ENCODE assay signal across 9 cellular contexts in genomic region chr13:33033361-33033812, GRCh38. TPM values are rescaled to one million over a fixed set of nuclear protein-coding genes. Genes with fewer than 3 reads are reported as not detected.
DNase-seq lines count a peak whose midpoint lies in the region; ATAC-seq, FAIRE-seq and TF ChIP-seq lines count a peak whose summit lies in the region.
"Had no signal": no experiment of that assay in that cellular context is flagged by ENCODE, and none has a peak within 500 bp of the region (broad histone marks: within the 10 kb centered on the region; RNA-seq: fewer than 3 reads in every experiment).

No MANE protein-coding gene starts in this region.

- intact Hi-C loops in HepG2 (cut with micrococcal nuclease; ENCODE audit: unreplicated experiment) = no loop called here

- H3K36me3 ChIP-seq in OCI-LY1 (ENCODE audit: insufficient read depth, low read length) (no peaks in the 10 kb centered on the region), right atrium auricular region (no peaks in the 10 kb centered on the region), HepG2 (replicated peaks in 1 of 2; ENCODE audit: control insufficient read depth in 1 of 2, insufficient read depth in 2 of 2, low read length in 2 of 2) (no peaks in the 10 kb centered on the region)

- H3K4me1 ChIP-seq in OCI-LY1 (ENCODE audit: insufficient read depth, low read length, severe bottlenecking) = peaks cover 13% of the 10 kb centered on the region
- H3K4me1 ChIP-seq in right atrium auricular region = no peaks in the 10 kb centered on the region
- H3K4me1 ChIP-seq in HepG2 (ENCODE audit: insufficient read depth, low read length) = no peaks in the 10 kb centered on the region

- H3K27ac ChIP-seq in OCI-LY1 (ENCODE audit: low read depth, low read length, poor library complexity, severe bottlenecking) = no peak overlapping the region
- no peak overlapping the region for H3K27ac ChIP-seq in right atrium auricular region
- H3K27ac ChIP-seq in HepG2 (ENCODE audit: extremely low read length, insufficient read depth, low read length) = no peak overlapping the region

- POLR2A ChIA-PET in HepG2 (lab: Yijun Ruan, JAX) = no interaction called here

- H3K9me2 ChIP-seq in OCI-LY1 (ENCODE audit: low read depth, low read length) = no peaks in the 10 kb centered on the region

- BruUV-seq in HepG2 (replicated peaks; lab: Mats Ljungman, UMichigan) = no TSS peak

- TF ChIP-seq RAD21 in HepG2 (CRISPR knock-in tag; IDR thresholded peaks at IDR 0.05) = no peak

- H3K9me3 ChIP-seq in OCI-LY1 (ENCODE audit: low read length) (no peaks in the 10 kb centered on the region), right atrium auricular region (no peaks in the 10 kb centered on the region), HepG2 (ENCODE audit: low read length) (no peaks in the 10 kb centered on the region)

- ATAC-seq in GM21786 (IDR thresholded peaks at IDR 0.05; ENCODE audit: unreplicated experiment) (peak; percentile 92), HepG2 (no peak)

- no peaks in the 10 kb centered on the region for H4K20me1 ChIP-seq in OCI-LY1 (ENCODE audit: insufficient read depth, low read length)
- H4K20me1 ChIP-seq in HepG2 (ENCODE audit: insufficient read depth, low read length) = no peaks in the 10 kb centered on the region

- no peak for FAIRE-seq in HepG2 (lab: Jason Lieb, UNC)

- CTCF ChIA-PET in HepG2 (lab: Yijun Ruan, JAX; ENCODE audit: low intra/inter-chr PET ratio, low total read pairs) = no interaction called here

- H3F3A ChIP-seq in OCI-LY1 (ENCODE audit: insufficient read depth, low read length) = no peaks in the 10 kb centered on the region

- H3K9ac ChIP-seq in OCI-LY1 (ENCODE audit: low read length) (no peak overlapping the region; the same call in 1 of the 2 replicates), HepG2 (ENCODE audit: insufficient read depth, low read depth, low read length) (no peak overlapping the region)

- H3K4me3 ChIP-seq in OCI-LY1 (ENCODE audit: low read depth, low read length, poor library complexity, severe bottlenecking) (peak overlapping the region; percentile 45), right atrium auricular region (no peak overlapping the region), HepG2 (replicated peaks in 1 of 3; ENCODE audit: insufficient read depth in 1 of 3, low read depth in 2 of 3, low read length in 3 of 3) (no peak overlapping the region)

- no peak for TF ChIP-seq POLR2A in HepG2 (IDR thresholded peaks at IDR 0.05; ENCODE audit: insufficient read depth in 1 of 2, low read depth in 2 of 2, low read length in 2 of 2)

- H3K4me2 ChIP-seq in OCI-LY1 (ENCODE audit: low read length) (peak overlapping the region; percentile 63), HepG2 (ENCODE audit: low read depth, low read length) (no peak overlapping the region)

- H2AFZ ChIP-seq in OCI-LY1 (ENCODE audit: low read length) = peak overlapping the region; percentile 97
- H2AFZ ChIP-seq in HepG2 (ENCODE audit: low read length) = no peak overlapping the region

- peak; percentile 11 for DNase-seq in ELF-1 (ENCODE audit: low read depth, low spot score)
- peak; percentile 18 for DNase-seq in left kidney (ENCODE audit: low read depth, low spot score)
- DNase-seq in right atrium auricular region (ENCODE audit: low spot score) = no peak
- DNase-seq in AG08395 (ENCODE audit: low spot score) = no peak
- DNase-seq in HepG2 (ENCODE audit: low spot score) = no peak
- no peak for DNase-seq in HuH-7 (ENCODE audit: low spot score)
- DNase-seq: NCI-H2081 had no signal

- no peak for TF ChIP-seq CTCF in OCI-LY1 (IDR thresholded peaks at IDR 0.05; ENCODE audit: low read length)
- no peak for TF ChIP-seq CTCF in right atrium auricular region (IDR thresholded peaks at IDR 0.05)
- no peak for TF ChIP-seq CTCF in HepG2 (CRISPR knock-in tag; IDR thresholded peaks at IDR 0.05)

- TF ChIP-seq EP300 in HepG2 (IDR thresholded peaks at IDR 0.05; ENCODE audit: low read depth in 2 of 2, low read length in 2 of 2) (no peak), HepG2 (CRISPR knock-in tag; IDR thresholded peaks at IDR 0.05; ENCODE audit: borderline replicate concordance) (no peak)

- H3K79me2 ChIP-seq in OCI-LY1 (ENCODE audit: insufficient read depth, low read length) (no peaks in the 10 kb centered on the region), HepG2 (ENCODE audit: insufficient read depth, low read length) (no peaks in the 10 kb centered on the region)

- in situ Hi-C loops in HepG2 (cut with HindIII; ENCODE audit: extremely low pct_ligation_motif_present, low pct_unique_long_range_greater_than_20kb) = no loop called here

- WGBS in HepG2 (ENCODE audit: low lambda C conversion rate) = 38% methylated on average over 9 of the region's 9 CpGs

- no peaks in the 10 kb centered on the region for H3K27me3 ChIP-seq in OCI-LY1 (ENCODE audit: insufficient read depth, low read length)
- no peaks in the 10 kb centered on the region for H3K27me3 ChIP-seq in right atrium auricular region
- peaks cover 0 to 3% of the 10 kb centered on the region in 2 experiments; a peak in 1 of 5 replicates for H3K27me3 ChIP-seq in HepG2 (ENCODE audit: control insufficient read depth in 1 of 2, insufficient read depth in 2 of 2, low read length in 2 of 2)

TF ChIP-seq in HepG2, 621 proteins besides CTCF, POLR2A, EP300 and RAD21 (continues in another document):
- TF ChIP-seq, protein P1, sequence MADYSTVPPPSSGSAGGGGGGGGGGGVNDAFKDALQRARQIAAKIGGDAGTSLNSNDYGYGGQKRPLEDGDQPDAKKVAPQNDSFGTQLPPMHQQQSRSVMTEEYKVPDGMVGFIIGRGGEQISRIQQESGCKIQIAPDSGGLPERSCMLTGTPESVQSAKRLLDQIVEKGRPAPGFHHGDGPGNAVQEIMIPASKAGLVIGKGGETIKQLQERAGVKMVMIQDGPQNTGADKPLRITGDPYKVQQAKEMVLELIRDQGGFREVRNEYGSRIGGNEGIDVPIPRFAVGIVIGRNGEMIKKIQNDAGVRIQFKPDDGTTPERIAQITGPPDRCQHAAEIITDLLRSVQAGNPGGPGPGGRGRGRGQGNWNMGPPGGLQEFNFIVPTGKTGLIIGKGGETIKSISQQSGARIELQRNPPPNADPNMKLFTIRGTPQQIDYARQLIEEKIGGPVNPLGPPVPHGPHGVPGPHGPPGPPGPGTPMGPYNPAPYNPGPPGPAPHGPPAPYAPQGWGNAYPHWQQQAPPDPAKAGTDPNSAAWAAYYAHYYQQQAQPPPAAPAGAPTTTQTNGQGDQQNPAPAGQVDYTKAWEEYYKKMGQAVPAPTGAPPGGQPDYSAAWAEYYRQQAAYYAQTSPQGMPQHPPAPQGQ (CRISPR knock-in tag; IDR thresholded peaks at IDR 0.05; ENCODE audit: borderline replicate concordance) = no peak
- no peak for TF ChIP-seq ZNF761 (CRISPR knock-in tag; conservative IDR thresholded peaks at IDR 0.05)
- no peak for TF ChIP-seq ZNF253 (CRISPR knock-in tag; IDR thresholded peaks at IDR 0.05; ENCODE audit: borderline replicate concordance)
- TF ChIP-seq ZNF12 (CRISPR knock-in tag; IDR thresholded peaks at IDR 0.05) = no peak
- no peak for TF ChIP-seq POLR2G (IDR thresholded peaks at IDR 0.05; ENCODE audit: low read depth, low read length)
- TF ChIP-seq, protein P2, sequence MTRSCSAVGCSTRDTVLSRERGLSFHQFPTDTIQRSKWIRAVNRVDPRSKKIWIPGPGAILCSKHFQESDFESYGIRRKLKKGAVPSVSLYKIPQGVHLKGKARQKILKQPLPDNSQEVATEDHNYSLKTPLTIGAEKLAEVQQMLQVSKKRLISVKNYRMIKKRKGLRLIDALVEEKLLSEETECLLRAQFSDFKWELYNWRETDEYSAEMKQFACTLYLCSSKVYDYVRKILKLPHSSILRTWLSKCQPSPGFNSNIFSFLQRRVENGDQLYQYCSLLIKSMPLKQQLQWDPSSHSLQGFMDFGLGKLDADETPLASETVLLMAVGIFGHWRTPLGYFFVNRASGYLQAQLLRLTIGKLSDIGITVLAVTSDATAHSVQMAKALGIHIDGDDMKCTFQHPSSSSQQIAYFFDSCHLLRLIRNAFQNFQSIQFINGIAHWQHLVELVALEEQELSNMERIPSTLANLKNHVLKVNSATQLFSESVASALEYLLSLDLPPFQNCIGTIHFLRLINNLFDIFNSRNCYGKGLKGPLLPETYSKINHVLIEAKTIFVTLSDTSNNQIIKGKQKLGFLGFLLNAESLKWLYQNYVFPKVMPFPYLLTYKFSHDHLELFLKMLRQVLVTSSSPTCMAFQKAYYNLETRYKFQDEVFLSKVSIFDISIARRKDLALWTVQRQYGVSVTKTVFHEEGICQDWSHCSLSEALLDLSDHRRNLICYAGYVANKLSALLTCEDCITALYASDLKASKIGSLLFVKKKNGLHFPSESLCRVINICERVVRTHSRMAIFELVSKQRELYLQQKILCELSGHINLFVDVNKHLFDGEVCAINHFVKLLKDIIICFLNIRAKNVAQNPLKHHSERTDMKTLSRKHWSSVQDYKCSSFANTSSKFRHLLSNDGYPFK (CRISPR knock-in tag; IDR thresholded peaks at IDR 0.05; ENCODE audit: borderline replicate concordance) = no peak
- no peak for TF ChIP-seq ZNF563 (CRISPR knock-in tag; IDR thresholded peaks at IDR 0.05)
- TF ChIP-seq TEAD3 (CRISPR knock-in tag; optimal IDR thresholded peaks at IDR 0.05; ENCODE audit: borderline replicate concordance) = no peak

RNA-seq across cellular contexts. Expression of gene KL, which starts 17.2 kb away (rescaled TPM):
- 1 to 10 TPM; 1.4 to 2.4 TPM for total RNA-seq in right atrium auricular region
- not detected in 2 replicates for total RNA-seq in HepG2 (2016; rRNA removed; fragmentation: Illumina TruSeq; extraction: Trizol)
- total RNA-seq in HepG2 (2016; cell fraction: cytosol; rRNA removed; fragmentation: Illumina TruSeq; extraction: Trizol; ENCODE audit: low read depth) = not detected in 2 replicates
- total RNA-seq in HepG2 (2016; cell fraction: insoluble cytoplasmic fraction; rRNA removed; fragmentation: Illumina TruSeq; extraction: Trizol) = not detected in 2 replicates
- total RNA-seq in HepG2 (2016; cell fraction: membrane; rRNA removed; fragmentation: Illumina TruSeq; extraction: Trizol) = not detected in 2 replicates
- not detected in 2 replicates for total RNA-seq in HepG2 (2016; cell fraction: nucleus; rRNA removed; fragmentation: Illumina TruSeq; extraction: Trizol)
- not detected in 2 replicates for polyA plus RNA-seq in HepG2 (2011; rRNA removed)
- not detected in 2 replicates for polyA plus RNA-seq in HepG2 (2011; cell fraction: cytosol; rRNA removed)
- not detected in 2 replicates for polyA plus RNA-seq in HepG2 (2011; cell fraction: nucleus; rRNA removed)
- not detected in 2 replicates for polyA plus RNA-seq in HepG2 (2012)
- polyA plus RNA-seq in HepG2 (2016; cell fraction: cytosol; fragmentation: Illumina TruSeq; extraction: Trizol; ENCODE audit: low read depth) = not detected in 2 replicates
- not detected in 2 replicates for polyA plus RNA-seq in HepG2 (2016; cell fraction: insoluble cytoplasmic fraction; fragmentation: Illumina TruSeq; extraction: Trizol; ENCODE audit: low read depth)
- not detected in 2 replicates for polyA plus RNA-seq in HepG2 (2016; cell fraction: membrane; fragmentation: Illumina TruSeq; extraction: Trizol; ENCODE audit: low read depth)
- not detected in 2 replicates for polyA plus RNA-seq in HepG2 (2016; cell fraction: nucleus; fragmentation: Illumina TruSeq; extraction: Trizol; ENCODE audit: insufficient read depth, low read depth)
- 0.05 TPM in 1 of 2 replicates, not detected in the other for polyA minus RNA-seq in HepG2 (2011; rRNA and poly(A)+ RNA removed; ENCODE audit: low replicate concordance)
- polyA minus RNA-seq in HepG2 (2011; cell fraction: cytosol; rRNA and poly(A)+ RNA removed) = not detected in 2 replicates
- polyA minus RNA-seq in HepG2 (2011; cell fraction: nucleus; rRNA and poly(A)+ RNA removed) = not detected in 2 replicates

Comparison
In these comparisons a context has a peak if more than half of its experiments do, and no peak if none do; other contexts are left out.
1. DNase-seq: peak in ELF-1 (single experiment) and left kidney (single experiment); none in right atrium auricular region (single experiment), AG08395 (single experiment), HepG2 (single experiment) and HuH-7 (single experiment).